Comparison of ENCODE assay signal across 1 cellular context in the genomic region with DNA sequence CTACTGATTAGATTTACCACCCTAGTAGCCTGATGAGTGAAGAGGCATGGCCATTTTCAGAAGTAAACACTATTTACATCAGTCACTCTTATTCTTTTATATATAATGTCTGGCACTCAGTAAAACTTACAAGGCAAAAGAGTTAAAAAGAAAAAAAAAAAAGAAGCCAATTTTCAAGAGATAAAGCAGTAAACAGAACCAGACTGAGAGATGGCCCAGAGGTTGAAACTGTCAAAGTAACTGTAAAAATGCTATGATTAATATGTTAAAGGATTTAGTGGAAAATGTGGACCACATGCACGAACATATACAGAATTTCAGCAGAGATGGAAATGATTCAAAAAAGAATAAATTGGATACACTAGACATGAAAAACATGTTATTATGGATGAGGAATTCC.
TF ChIP-seq lines count a peak whose summit lies in the region.

No MANE protein-coding gene starts in this region.

TF ChIP-seq in K562, 482 proteins besides CTCF, POLR2A, EP300 and RAD21:
- TF ChIP-seq, protein P1, sequence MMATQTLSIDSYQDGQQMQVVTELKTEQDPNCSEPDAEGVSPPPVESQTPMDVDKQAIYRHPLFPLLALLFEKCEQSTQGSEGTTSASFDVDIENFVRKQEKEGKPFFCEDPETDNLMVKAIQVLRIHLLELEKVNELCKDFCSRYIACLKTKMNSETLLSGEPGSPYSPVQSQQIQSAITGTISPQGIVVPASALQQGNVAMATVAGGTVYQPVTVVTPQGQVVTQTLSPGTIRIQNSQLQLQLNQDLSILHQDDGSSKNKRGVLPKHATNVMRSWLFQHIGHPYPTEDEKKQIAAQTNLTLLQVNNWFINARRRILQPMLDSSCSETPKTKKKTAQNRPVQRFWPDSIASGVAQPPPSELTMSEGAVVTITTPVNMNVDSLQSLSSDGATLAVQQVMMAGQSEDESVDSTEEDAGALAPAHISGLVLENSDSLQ (IDR thresholded peaks at IDR 0.05): 0 out of 2 replicates have a peak, but pooled peaks have one; percentile 12
- TF ChIP-seq ZNF12 (CRISPR knock-in tag; IDR thresholded peaks at IDR 0.05) (no peak), HDAC2 (IDR thresholded peaks at IDR 0.05) (no peak), CBX3 (IDR thresholded peaks at IDR 0.05; ENCODE audit: borderline replicate concordance in 1 of 2, low read length in 2 of 2) (peak in 1 of 2 experiments; percentile 79; a peak in 2 of 3 replicates), EWSR1 (IDR thresholded peaks at IDR 0.05; ENCODE audit: borderline replicate concordance, low read depth, partially characterized antibody) (no peak), RBBP5 (IDR thresholded peaks at IDR 0.05; ENCODE audit: borderline replicate concordance, insufficient read depth, low read length, poor library complexity, severe bottlenecking) (no peak), NR2F6 (CRISPR knock-in tag; IDR thresholded peaks at IDR 0.05) (no peak), U2AF2 (optimal IDR thresholded peaks at IDR 0.05; ENCODE audit: low read depth, low read length) (no peak), SRSF3 (IDR thresholded peaks at IDR 0.05; ENCODE audit: insufficient read depth, low read length) (no peak), FOS (IDR thresholded peaks at IDR 0.05; ENCODE audit: extremely low read depth, insufficient read length) (no peak), E2F8 (IDR thresholded peaks at IDR 0.05; ENCODE audit: low read depth, partially characterized antibody) (no peak), CTBP1 (IDR thresholded peaks at IDR 0.05; ENCODE audit: borderline replicate concordance) (no peak), HDAC1 (IDR thresholded peaks at IDR 0.05) (no peak), ATF3 (IDR thresholded peaks at IDR 0.05) (no peak), ATF3 (CRISPR knock-in tag; conservative IDR thresholded peaks at IDR 0.05) (no peak), AFF1 (IDR thresholded peaks at IDR 0.05; ENCODE audit: low read depth in 1 of 2, partially characterized antibody in 2 of 2) (peak in 1 of 2 experiments; percentile 87), ZNF384 (IDR thresholded peaks at IDR 0.05; ENCODE audit: low read depth, low read length) (peak; percentile 48; the same call in 1 of the 2 replicates), PBX2 (CRISPR knock-in tag; IDR thresholded peaks at IDR 0.05; ENCODE audit: low read depth) (no peak), PBX2 (tag; conservative IDR thresholded peaks at IDR 0.05; ENCODE audit: low read depth) (0 out of 2 replicates have a peak, but pooled peaks have one; percentile 12), IFI16 (CRISPR knock-in tag; IDR thresholded peaks at IDR 0.05) (no peak)
- TF ChIP-seq, protein P2, sequence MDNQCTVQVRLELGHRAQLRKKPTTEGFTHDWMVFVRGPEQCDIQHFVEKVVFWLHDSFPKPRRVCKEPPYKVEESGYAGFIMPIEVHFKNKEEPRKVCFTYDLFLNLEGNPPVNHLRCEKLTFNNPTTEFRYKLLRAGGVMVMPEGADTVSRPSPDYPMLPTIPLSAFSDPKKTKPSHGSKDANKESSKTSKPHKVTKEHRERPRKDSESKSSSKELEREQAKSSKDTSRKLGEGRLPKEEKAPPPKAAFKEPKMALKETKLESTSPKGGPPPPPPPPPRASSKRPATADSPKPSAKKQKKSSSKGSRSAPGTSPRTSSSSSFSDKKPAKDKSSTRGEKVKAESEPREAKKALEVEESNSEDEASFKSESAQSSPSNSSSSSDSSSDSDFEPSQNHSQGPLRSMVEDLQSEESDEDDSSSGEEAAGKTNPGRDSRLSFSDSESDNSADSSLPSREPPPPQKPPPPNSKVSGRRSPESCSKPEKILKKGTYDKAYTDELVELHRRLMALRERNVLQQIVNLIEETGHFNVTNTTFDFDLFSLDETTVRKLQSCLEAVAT (IDR thresholded peaks at IDR 0.05): no peak
TF ChIP-seq in K562: peak in this region for 5.
